In genomic region chr1:21263052-21263429, GRCh38 we compare ENCODE assay signal across 11 cellular contexts. TPM values are rescaled to one million over a fixed set of nuclear protein-coding genes. Genes with fewer than 3 reads are reported as not detected.
DNase-seq lines count a peak whose midpoint lies in the region; ATAC-seq and TF ChIP-seq lines count a peak whose summit lies in the region.
"Had no signal": no experiment of that assay in that cellular context is flagged by ENCODE, and none has a peak within 500 bp of the region (broad histone marks: within the 10 kb centered on the region; RNA-seq: fewer than 3 reads in every experiment).

No MANE protein-coding gene starts in this region.

- H3K9me3 ChIP-seq in left ventricle myocardium inferior (replicated peaks) (no peaks in the 10 kb centered on the region), vagina (no peaks in the 10 kb centered on the region)

- H3K4me3 Mint-ChIP-seq in endothelial cell (ENCODE audit: unreplicated experiment) (no peak overlapping the region), osteocyte (ENCODE audit: unreplicated experiment) (no peak overlapping the region), natural killer cell (no peak overlapping the region)

- DNase-seq in left ventricle myocardium inferior: no peak
- no peak for DNase-seq in cardiac septum (ENCODE audit: low spot score)
- no peak for DNase-seq in endothelial cell (ENCODE audit: low spot score)
- DNase-seq in osteocyte (ENCODE audit: extremely low spot score, unreplicated experiment): no peak
- no peak for DNase-seq in vagina (ENCODE audit: extremely low spot score in 2 of 2)
- DNase-seq in natural killer cell: no peak
- DNase-seq: activated CD8-positive, alpha-beta memory T cell treated with anti-CD3 and anti-CD28 coated beads, Interleukin-2, amount 50 U/mL, for 4 hours; cortex of kidney; NCI-H69 had no signal

- intact Hi-C loops in left ventricle myocardium inferior (cut with micrococcal nuclease) (no loop called here), cardiac septum (cut with DNase I) (loop anchor here (2.0 to 5.0 kb wide), 2 partner anchors 82 to 324 kb away; no protein-coding TSS in a partner anchor), vagina (cut with DNase I) (loop anchor here (5.0 kb wide), 1 partner anchor 74 kb away; no protein-coding TSS in a partner anchor), natural killer cell (cut with micrococcal nuclease) (no loop called here)

- no peaks in the 10 kb centered on the region for H3K27me3 ChIP-seq in left ventricle myocardium inferior (ENCODE audit: low read depth)
- no peaks in the 10 kb centered on the region for H3K27me3 ChIP-seq in vagina

- H3K27ac Mint-ChIP-seq in endothelial cell (ENCODE audit: unreplicated experiment): peak overlapping the region; percentile 96
- H3K27ac Mint-ChIP-seq in osteocyte (ENCODE audit: unreplicated experiment): peak overlapping the region; percentile 99
- peak overlapping the region in 1 of 2 donors; percentile 51 for H3K27ac Mint-ChIP-seq in natural killer cell

- H3K4me1 ChIP-seq in left ventricle myocardium inferior (peaks cover 89% of the 10 kb centered on the region), vagina (peaks cover 76% of the 10 kb centered on the region)

- peaks cover 24% of the 10 kb centered on the region for H3K4me1 Mint-ChIP-seq in endothelial cell (ENCODE audit: unreplicated experiment)
- H3K4me1 Mint-ChIP-seq in osteocyte (ENCODE audit: unreplicated experiment): peaks cover 57% of the 10 kb centered on the region
- H3K4me1 Mint-ChIP-seq in natural killer cell: peaks cover 10 to 28% of the 10 kb centered on the region in 2 donors

- TF ChIP-seq POLR2A in vagina (IDR thresholded peaks at IDR 0.05): no peak

- H3K36me3 Mint-ChIP-seq in endothelial cell (ENCODE audit: low read depth, unreplicated experiment) (peaks cover 44% of the 10 kb centered on the region), osteocyte (ENCODE audit: unreplicated experiment) (peaks cover 29% of the 10 kb centered on the region), natural killer cell (no peaks in the 10 kb centered on the region)

- H3K27me3 Mint-ChIP-seq in endothelial cell (ENCODE audit: unreplicated experiment): peaks cover 18% of the 10 kb centered on the region
- H3K27me3 Mint-ChIP-seq in osteocyte (ENCODE audit: unreplicated experiment): no peaks in the 10 kb centered on the region
- no peaks in the 10 kb centered on the region for H3K27me3 Mint-ChIP-seq in natural killer cell (ENCODE audit: low read depth in 2 of 2)

- H3K9me3 Mint-ChIP-seq in endothelial cell (ENCODE audit: unreplicated experiment) (no peaks in the 10 kb centered on the region), osteocyte (ENCODE audit: unreplicated experiment) (no peaks in the 10 kb centered on the region), natural killer cell (no peaks in the 10 kb centered on the region)

- peaks cover 18% of the 10 kb centered on the region for H3K36me3 ChIP-seq in left ventricle myocardium inferior
- H3K36me3 ChIP-seq in vagina: peaks cover 0 to 36% of the 10 kb centered on the region in 2 donors

- H3K27ac ChIP-seq in left ventricle myocardium inferior (replicated peaks) (peak overlapping the region; percentile 99), vagina (peak overlapping the region; percentile 89)

- TF ChIP-seq CTCF in left ventricle myocardium inferior (IDR thresholded peaks at IDR 0.05; ENCODE audit: borderline replicate concordance) (no peak), endothelial cell (IDR thresholded peaks at IDR 0.05; ENCODE audit: unreplicated experiment) (no peak), osteocyte (IDR thresholded peaks at IDR 0.05) (no peak), vagina (IDR thresholded peaks at IDR 0.05) (no peak), natural killer cell (IDR thresholded peaks at IDR 0.05) (no peak)

- no peak for ATAC-seq in activated CD4-positive, CD25-positive, alpha-beta regulatory T cell treated with anti-CD3 and anti-CD28 coated beads, Interleukin-2, amount 50 U/mL, for 24 hours
- ATAC-seq in HG03108 (IDR thresholded peaks at IDR 0.05; ENCODE audit: unreplicated experiment): no peak
- ATAC-seq in natural killer cell: no peak

- H3K4me3 ChIP-seq in left ventricle myocardium inferior (peak overlapping the region; percentile 50), vagina (no peak overlapping the region)

RNA-seq across cellular contexts. Expression of gene ECE1, which starts 27.2 kb away (rescaled TPM):
- total RNA-seq in left ventricle myocardium inferior: 54.7 TPM
- total RNA-seq in cardiac septum: 55.8 TPM
- total RNA-seq in endothelial cell (ENCODE audit: unreplicated experiment): 328 TPM
- 217 and 236 TPM in 2 replicates for total RNA-seq in osteocyte
- 93.8 TPM for total RNA-seq in vagina
- total RNA-seq in natural killer cell: 10 to 100 TPM; 47.2 to 70.1 (median 50.7) TPM

Comparison
In these comparisons a context has a peak if more than half of its experiments do, and no peak if none do; other contexts are left out.
1. intact Hi-C loops: an anchor here in cardiac septum (2.0 to 5.0 kb wide) and vagina (5.0 kb wide); none called in left ventricle myocardium inferior and natural killer cell.